ENCODE assay signal across 23 cellular contexts in genomic region chr1:9817734-9818133, GRCh38.
"Had no signal": no experiment of that assay in that cellular context is flagged by ENCODE, and none has a peak within 500 bp of the region (broad histone marks: within the 10 kb centered on the region; RNA-seq: fewer than 3 reads in every experiment).

No MANE protein-coding gene starts in this region.

- H3K27ac Mint-ChIP-seq: effector memory CD8-positive, alpha-beta T cell; mesothelial cell of epicardium; natural killer cell treated with Interleukin-12 subunit alpha and Interleukin-12 subunit beta and Interleukin-15 and Interleukin-18, amount 100 ng/mL, for 72 hours; neural progenitor cell; progenitor cell of endocrine pancreas; stimulated activated naive B cell treated with anti-CD40 and anti-IgM and Interleukin-4, amounts not matched to agents 10 μg/mL and 1 μg/mL and 100 μg/mL, for 72 hours; stimulated activated naive CD8-positive, alpha-beta T cell treated with anti-CD3 and anti-CD28 coated beads, Interleukin-15, Interleukin-2, amounts not matched to agents 100 ng/mL and 50 ng/mL, for 24 hours had no signal

- ATAC-seq: effector memory CD8-positive, alpha-beta T cell; left lobe of liver; mucosa of descending colon; natural killer cell treated with Interleukin-12 subunit alpha and Interleukin-12 subunit beta and Interleukin-15 and Interleukin-18, amount 100 ng/mL, for 72 hours; stimulated activated naive B cell treated with anti-CD40 and anti-IgM and Interleukin-4, amounts not matched to agents 10 μg/mL and 1 μg/mL and 100 μg/mL, for 72 hours had no signal

- H3K36me3 Mint-ChIP-seq: naive B cell; natural killer cell treated with Interleukin-12 subunit alpha and Interleukin-12 subunit beta and Interleukin-15 and Interleukin-18, amount 100 ng/mL, for 72 hours had no signal

- H3K9ac ChIP-seq: neural progenitor cell, parathyroid adenoma had no signal

- DNase-seq: cortex of kidney; effector memory CD8-positive, alpha-beta T cell; erythroblast; esophagus squamous epithelium; foreskin melanocyte; mesenchymal stem cell; naive B cell; stimulated activated CD4-positive, alpha-beta T cell treated with anti-CD3 and anti-CD28 coated beads, Interleukin-15, amount 100 ng/mL, for 24 hours; stimulated activated CD4-positive, alpha-beta T cell treated with anti-CD3 and anti-CD28 coated beads, Interleukin-2, amount 100 ng/mL, for 48 hours; stimulated activated naive B cell treated with anti-CD40 and anti-IgM and Interleukin-4, amounts not matched to agents 10 μg/mL and 1 μg/mL and 100 μg/mL, for 72 hours; upper lobe of left lung had no signal

- H3K27me3 Mint-ChIP-seq: effector memory CD8-positive, alpha-beta T cell; naive B cell; natural killer cell treated with Interleukin-12 subunit alpha and Interleukin-12 subunit beta and Interleukin-15 and Interleukin-18, amount 100 ng/mL, for 72 hours; progenitor cell of endocrine pancreas; stimulated activated naive B cell treated with anti-CD40 and anti-IgM and Interleukin-4, amounts not matched to agents 10 μg/mL and 1 μg/mL and 100 μg/mL, for 72 hours; stimulated activated naive CD8-positive, alpha-beta T cell treated with anti-CD3 and anti-CD28 coated beads, Interleukin-15, Interleukin-2, amounts not matched to agents 100 ng/mL and 50 ng/mL, for 24 hours had no signal

- H3K36me3 ChIP-seq: esophagus squamous epithelium, neural progenitor cell, right atrium auricular region, thoracic aorta, tibial nerve, upper lobe of left lung had no signal

- H3K27me3 ChIP-seq: esophagus squamous epithelium, neural progenitor cell, right atrium auricular region, tibial nerve, upper lobe of left lung had no signal

- H3K27ac ChIP-seq: esophagus squamous epithelium, parathyroid adenoma, right atrium auricular region, skin epidermis, thoracic aorta, tibial nerve, upper lobe of left lung had no signal

- H2AFZ ChIP-seq: neural progenitor cell, parathyroid adenoma had no signal

- H3K4me1 ChIP-seq: parathyroid adenoma had no signal

- H3K9me3 ChIP-seq: esophagus squamous epithelium, mucosa of descending colon, right atrium auricular region, thoracic aorta, tibial nerve, upper lobe of left lung had no signal

- H3K4me3 ChIP-seq: esophagus squamous epithelium, mucosa of descending colon, neural progenitor cell, right atrium auricular region, skin epidermis, thoracic aorta, tibial nerve, upper lobe of left lung had no signal

- H3K9me3 Mint-ChIP-seq: effector memory CD8-positive, alpha-beta T cell; mesothelial cell of epicardium; naive B cell; natural killer cell treated with Interleukin-12 subunit alpha and Interleukin-12 subunit beta and Interleukin-15 and Interleukin-18, amount 100 ng/mL, for 72 hours; stimulated activated naive B cell treated with anti-CD40 and anti-IgM and Interleukin-4, amounts not matched to agents 10 μg/mL and 1 μg/mL and 100 μg/mL, for 72 hours; stimulated activated naive CD8-positive, alpha-beta T cell treated with anti-CD3 and anti-CD28 coated beads, Interleukin-15, Interleukin-2, amounts not matched to agents 100 ng/mL and 50 ng/mL, for 24 hours had no signal

- H3K4me3 Mint-ChIP-seq: effector memory CD8-positive, alpha-beta T cell; mesothelial cell of epicardium; naive B cell; natural killer cell treated with Interleukin-12 subunit alpha and Interleukin-12 subunit beta and Interleukin-15 and Interleukin-18, amount 100 ng/mL, for 72 hours; neural progenitor cell; stimulated activated naive B cell treated with anti-CD40 and anti-IgM and Interleukin-4, amounts not matched to agents 10 μg/mL and 1 μg/mL and 100 μg/mL, for 72 hours; stimulated activated naive CD8-positive, alpha-beta T cell treated with anti-CD3 and anti-CD28 coated beads, Interleukin-15, Interleukin-2, amounts not matched to agents 100 ng/mL and 50 ng/mL, for 24 hours had no signal
